Comparison of ENCODE assay signal across 22 cellular contexts in genomic region chr5:40784027-40784653, GRCh38. TPM values are rescaled to one million over a fixed set of nuclear protein-coding genes. Genes with fewer than 3 reads are reported as not detected.
A peak's percentile ranks its signal among the peaks of the same experiment; 100 is the strongest.
DNase-seq lines count a peak whose midpoint lies in the region; ATAC-seq and TF ChIP-seq lines count a peak whose summit lies in the region.
"Had no signal": no experiment of that assay in that cellular context is flagged by ENCODE, and none has a peak within 500 bp of the region (broad histone marks: within the 10 kb centered on the region; RNA-seq: fewer than 3 reads in every experiment).

No MANE protein-coding gene starts in this region.

- peaks cover 83% of the 10 kb centered on the region for H3K4me1 Mint-ChIP-seq in activated naive CD4-positive, alpha-beta T cell treated with anti-CD3 and anti-CD28 coated beads, Interleukin-2, amount 50 U/mL, for 24 hours
- peaks cover 8% of the 10 kb centered on the region for H3K4me1 Mint-ChIP-seq in activated naive CD4-positive, alpha-beta T cell treated with anti-CD3 and anti-CD28 coated beads, Interleukin-2, amount 10 ng/mL, durations not matched to agents 7 days and 5 days
- peaks cover 10% of the 10 kb centered on the region for H3K4me1 Mint-ChIP-seq in T-helper 2 cell treated with Interferon-gamma antibody and Interleukin-4, amounts not matched to agents 5 μg/mL and 100 μg/mL, for 36 hours (ENCODE audit: low read depth)

- peaks cover 12% of the 10 kb centered on the region for H3K36me3 Mint-ChIP-seq in activated naive CD4-positive, alpha-beta T cell treated with anti-CD3 and anti-CD28 coated beads, Interleukin-2, amount 50 U/mL, for 24 hours
- peaks cover 26% of the 10 kb centered on the region for H3K36me3 Mint-ChIP-seq in activated naive CD4-positive, alpha-beta T cell treated with anti-CD3 and anti-CD28 coated beads, Interleukin-2, amount 10 ng/mL, durations not matched to agents 7 days and 5 days
- peaks cover 29% of the 10 kb centered on the region for H3K36me3 Mint-ChIP-seq in T-helper 2 cell treated with Interferon-gamma antibody and Interleukin-4, amounts not matched to agents 5 μg/mL and 100 μg/mL, for 36 hours (ENCODE audit: low read depth)

- H3K27ac ChIP-seq in transverse colon: peak overlapping the region; percentile 57 to 71 (median 64)
- H3K27ac ChIP-seq in PC-9: no peak overlapping the region; the same call in 1 of the 2 replicates
- H3K27ac ChIP-seq: BLaER1 treated with 17β-estradiol and CSF1 and Interleukin-3, amounts not matched to agents 10 nM and 100 nM; SJSA1; uterus had no signal

- H3K27ac Mint-ChIP-seq in activated naive CD4-positive, alpha-beta T cell treated with anti-CD3 and anti-CD28 coated beads, Interleukin-2, amount 50 U/mL, for 24 hours: peak overlapping the region; percentile 1
- H3K27ac Mint-ChIP-seq in activated naive CD4-positive, alpha-beta T cell treated with anti-CD3 and anti-CD28 coated beads, Interleukin-2, amount 10 ng/mL, durations not matched to agents 7 days and 5 days: no peak overlapping the region
- peak overlapping the region; percentile 8 for H3K27ac Mint-ChIP-seq in T-helper 2 cell treated with Interferon-gamma antibody and Interleukin-4, amounts not matched to agents 5 μg/mL and 100 μg/mL, for 36 hours
- H3K27ac Mint-ChIP-seq: activated CD8-positive, alpha-beta T cell treated with anti-CD3 and anti-CD28 coated beads, Interleukin-2, amount 10 ng/mL, durations not matched to agents 7 days and 5 days; activated naive CD4-positive, alpha-beta T cell treated with anti-CD3 and anti-CD28 coated beads, Interleukin-2, amount 50 U/mL, for 72 hours had no signal

- H3K4me3 ChIP-seq in transverse colon (no peak overlapping the region), PC-9 (no peak overlapping the region)
- H3K4me3 ChIP-seq: BLaER1 treated with 17β-estradiol and CSF1 and Interleukin-3, amounts not matched to agents 10 nM and 100 nM; SJSA1; uterus had no signal

- peaks cover 3% of the 10 kb centered on the region; the same call in 1 of the 2 replicates for H3F3A ChIP-seq in PC-9 (ENCODE audit: insufficient read depth, low read depth)

- H3K36me3 ChIP-seq in transverse colon: peaks cover 0 to 5% (median 0%) of the 10 kb centered on the region in 4 donors
- peaks cover 21% of the 10 kb centered on the region for H3K36me3 ChIP-seq in PC-9 (ENCODE audit: low read depth)
- H3K36me3 ChIP-seq: uterus had no signal

- H3K4me3 Mint-ChIP-seq in activated naive CD4-positive, alpha-beta T cell treated with anti-CD3 and anti-CD28 coated beads, Interleukin-2, amount 50 U/mL, for 24 hours: no peak overlapping the region
- H3K4me3 Mint-ChIP-seq in activated naive CD4-positive, alpha-beta T cell treated with anti-CD3 and anti-CD28 coated beads, Interleukin-2, amount 10 ng/mL, durations not matched to agents 7 days and 5 days: no peak overlapping the region
- no peak overlapping the region for H3K4me3 Mint-ChIP-seq in T-helper 2 cell treated with Interferon-gamma antibody and Interleukin-4, amounts not matched to agents 5 μg/mL and 100 μg/mL, for 36 hours
- H3K4me3 Mint-ChIP-seq: activated CD8-positive, alpha-beta T cell treated with anti-CD3 and anti-CD28 coated beads, Interleukin-2, amount 10 ng/mL, durations not matched to agents 7 days and 5 days; activated T-cell treated with anti-CD3 and anti-CD28 coated beads, Interleukin-2, amount 50 U/mL, for 4 hours had no signal

- TF ChIP-seq EP300 in transverse colon (IDR thresholded peaks at IDR 0.05; ENCODE audit: low read depth): no peak

- TF ChIP-seq CTCF in transverse colon (IDR thresholded peaks at IDR 0.05): no peak
- no peak for TF ChIP-seq CTCF in PC-9 (conservative IDR thresholded peaks at IDR 0.05)

- 43 to 44% methylated on average over 1 of the region's 1 CpG for WGBS in transverse colon (ENCODE audit: low coverage in 1 of 2), 2 donors

- H3K27me3 Mint-ChIP-seq in activated naive CD4-positive, alpha-beta T cell treated with anti-CD3 and anti-CD28 coated beads, Interleukin-2, amount 50 U/mL, for 24 hours: no peaks in the 10 kb centered on the region
- H3K27me3 Mint-ChIP-seq in activated naive CD4-positive, alpha-beta T cell treated with anti-CD3 and anti-CD28 coated beads, Interleukin-2, amount 10 ng/mL, durations not matched to agents 7 days and 5 days: no peaks in the 10 kb centered on the region
- H3K27me3 Mint-ChIP-seq in T-helper 2 cell treated with Interferon-gamma antibody and Interleukin-4, amounts not matched to agents 5 μg/mL and 100 μg/mL, for 36 hours (ENCODE audit: low read depth): no peaks in the 10 kb centered on the region

- CTCF ChIA-PET in activated naive CD4-positive, alpha-beta T cell treated with anti-CD3 and anti-CD28 coated beads, Interleukin-2, amount 10 ng/mL, durations not matched to agents 7 days and 5 days (lab: Charles Lee): interaction anchor here (1.1 to 1.4 kb wide), 2 partner anchors 9 kb away, joined by 3 read pairs; no protein-coding TSS in a partner anchor
- CTCF ChIA-PET in PC-9 (lab: Charles Lee): interaction anchor here (0.6 kb wide), 1 partner anchor 1164 kb away, joined by 6 read pairs; no protein-coding TSS in a partner anchor

- no peaks in the 10 kb centered on the region for H3K9me3 Mint-ChIP-seq in activated naive CD4-positive, alpha-beta T cell treated with anti-CD3 and anti-CD28 coated beads, Interleukin-2, amount 50 U/mL, for 24 hours
- peaks cover 7% of the 10 kb centered on the region for H3K9me3 Mint-ChIP-seq in activated naive CD4-positive, alpha-beta T cell treated with anti-CD3 and anti-CD28 coated beads, Interleukin-2, amount 10 ng/mL, durations not matched to agents 7 days and 5 days
- H3K9me3 Mint-ChIP-seq in T-helper 2 cell treated with Interferon-gamma antibody and Interleukin-4, amounts not matched to agents 5 μg/mL and 100 μg/mL, for 36 hours: peaks cover 15% of the 10 kb centered on the region

- H3K27me3 ChIP-seq in transverse colon (no peaks in the 10 kb centered on the region), PC-9 (ENCODE audit: insufficient read depth, low read depth) (no peaks in the 10 kb centered on the region)
- H3K27me3 ChIP-seq: BLaER1 treated with 17β-estradiol and CSF1 and Interleukin-3, amounts not matched to agents 10 nM and 100 nM; SJSA1; uterus had no signal

- peak; percentile 98 for ATAC-seq in left colon
- ATAC-seq: activated CD4-positive, CD25-positive, alpha-beta regulatory T cell treated with anti-CD3 and anti-CD28 coated beads, Interleukin-2, amount 50 U/mL, for 24 hours; activated CD8-positive, alpha-beta T cell treated with anti-CD3 and anti-CD28 coated beads, Interleukin-2, amount 10 ng/mL, durations not matched to agents 7 days and 5 days; activated naive CD4-positive, alpha-beta T cell treated with anti-CD3 and anti-CD28 coated beads, Interleukin-2, amount 50 U/mL, for 72 hours; activated T-cell treated with anti-CD3 and anti-CD28 coated beads, Interleukin-2, amount 50 U/mL, for 4 hours; left ventricle myocardium superior had no signal

- no peaks in the 10 kb centered on the region for H3K9me3 ChIP-seq in transverse colon
- H3K9me3 ChIP-seq in PC-9 (ENCODE audit: insufficient read depth, low read depth): peaks cover 11% of the 10 kb centered on the region
- H3K9me3 ChIP-seq: uterus had no signal

- no peak overlapping the region for H3K4me2 ChIP-seq in PC-9
- H3K4me2 ChIP-seq: BLaER1 treated with 17β-estradiol and CSF1 and Interleukin-3, amounts not matched to agents 10 nM and 100 nM had no signal

- peaks cover 80% of the 10 kb centered on the region for H4K20me1 ChIP-seq in PC-9 (ENCODE audit: insufficient read depth)

- peaks cover 99% of the 10 kb centered on the region for H3K79me2 ChIP-seq in PC-9 (ENCODE audit: low read depth)

- in situ Hi-C loops in transverse colon (cut with MboI; ENCODE audit: low pct_ligation_motif_present in 1 of 4, low pct_unique_long_range_greater_than_20kb in 1 of 4, low sequenced_read_pairs in 3 of 4): no loop called here

- DNase-seq in activated naive CD4-positive, alpha-beta T cell treated with anti-CD3 and anti-CD28 coated beads, Interleukin-2, amount 10 ng/mL, durations not matched to agents 7 days and 5 days: no peak
- DNase-seq in T-helper 2 cell treated with Interferon-gamma antibody and Interleukin-4, amounts not matched to agents 5 μg/mL and 100 μg/mL, for 36 hours (ENCODE audit: low spot score): no peak
- DNase-seq in left colon (no peak), transverse colon (peak; percentile 22), SK-N-DZ (ENCODE audit: low spot score) (no peak), 8988T (no peak), PC-9 (no peak)
- DNase-seq: activated CD8-positive, alpha-beta T cell treated with anti-CD3 and anti-CD28 coated beads, Interleukin-2, amount 10 ng/mL, durations not matched to agents 7 days and 5 days; activated T-cell treated with anti-CD3 and anti-CD28 coated beads, Interleukin-2, amount 50 U/mL, for 4 hours; KBM-7; left ventricle myocardium superior; NCI-H82; OCI-M1; retina; stimulated activated CD8-positive, alpha-beta memory T cell treated with anti-CD3 and anti-CD28 coated beads, Interleukin-4, amount 100 ng/mL, for 48 hours; T-helper 9 cell; uterus had no signal

- intact Hi-C loops in left colon (cut with DNase I, micrococcal nuclease) (no loop called here), transverse colon (cut with DNase I; ENCODE audit: low total_unique reads) (no loop called here), PC-9 (cut with micrococcal nuclease; ENCODE audit: unreplicated experiment) (no loop called here)

- H2AFZ ChIP-seq in PC-9: no peak overlapping the region

- H3K4me1 ChIP-seq in transverse colon: peaks cover 0 to 56% (median 34%) of the 10 kb centered on the region in 4 donors
- peaks cover 19% of the 10 kb centered on the region; the same call in 1 of the 2 replicates for H3K4me1 ChIP-seq in PC-9 (replicated peaks; ENCODE audit: insufficient read depth)
- H3K4me1 ChIP-seq: SJSA1 had no signal

- TF ChIP-seq POLR2A in transverse colon (IDR thresholded peaks at IDR 0.05): peak; percentile 42

- no TSS peak for BruUV-seq in PC-9 (replicated peaks; lab: Mats Ljungman, UMichigan)

- H3K9me2 ChIP-seq in PC-9 (ENCODE audit: insufficient read depth): no peaks in the 10 kb centered on the region

- POLR2A ChIA-PET in PC-9 (lab: Charles Lee; ENCODE audit: unreplicated experiment): no interaction called here

RNA-seq across cellular contexts. Expression of gene PRKAA1, which starts 14.0 kb away (rescaled TPM):
- 100 to 1,000 TPM in 1 of 2 donors, 10 to 100 TPM in 1; 95.4 to 108 TPM for total RNA-seq in left colon
- total RNA-seq in transverse colon: 100 to 1,000 TPM in 3 of 4 donors, 10 to 100 TPM in 1; 79.3 to 262 (median 112) TPM
- polyA plus RNA-seq in SK-N-DZ (2014; cell fraction: cytosol; rRNA removed): 36.2 and 49.8 TPM in 2 replicates
- 46.4 and 53.5 TPM in 2 replicates for polyA plus RNA-seq in SK-N-DZ (2014; cell fraction: nucleus; rRNA removed)
- total RNA-seq in PC-9 (2021): 155 and 178 TPM in 2 replicates

RNA-seq across cellular contexts. Expression of gene TTC33, which starts 28.4 kb away (rescaled TPM):
- 10 to 100 TPM; 15.0 to 15.8 TPM for total RNA-seq in left colon
- 10 to 100 TPM in 3 of 4 donors, 1 to 10 TPM in 1; 6.4 to 67.3 (median 17.4) TPM for total RNA-seq in transverse colon
- 23.7 and 23.9 TPM in 2 replicates for polyA plus RNA-seq in SK-N-DZ (2014; cell fraction: cytosol; rRNA removed)
- polyA plus RNA-seq in SK-N-DZ (2014; cell fraction: nucleus; rRNA removed): 9.2 and 12.9 TPM in 2 replicates
- total RNA-seq in PC-9 (2021): 29.4 and 30.2 TPM in 2 replicates

RNA-seq across cellular contexts. Expression of gene RPL37, which starts 50.9 kb away (rescaled TPM):
- total RNA-seq in left colon: 100 to 1,000 TPM; 828 to 833 TPM
- total RNA-seq in transverse colon: 100 to 1,000 TPM in 2 of 4 donors, 10 to 100 TPM in 2; 15.1 to 157 (median 90.5) TPM
- polyA plus RNA-seq in SK-N-DZ (2014; cell fraction: cytosol; rRNA removed): 149 and 241 TPM in 2 replicates
- 103 and 339 TPM in 2 replicates for polyA plus RNA-seq in SK-N-DZ (2014; cell fraction: nucleus; rRNA removed)
- total RNA-seq in PC-9 (2021): 3,889 and 3,938 TPM in 2 replicates

RNA-seq across cellular contexts. Expression of gene CARD6, which starts 57.0 kb away (rescaled TPM):
- total RNA-seq in left colon (1 to 10 TPM; 1.9 to 3.5 TPM), transverse colon (1 to 10 TPM in 3 of 4 donors, under 1 TPM in 1; 0.60 to 4.4 (median 3.0) TPM), PC-9 (2021) (10.8 and 16.1 TPM in 2 replicates)
- polyA plus RNA-seq in SK-N-DZ (2014; cell fraction: cytosol; rRNA removed): not detected in 2 replicates
- polyA plus RNA-seq in SK-N-DZ (2014; cell fraction: nucleus; rRNA removed): 0.27 TPM in 1 of 2 replicates, not detected in the other

Comparison
In these comparisons a context has a peak if more than half of its experiments do, and no peak if none do; other contexts are left out.
1. RNA of gene RPL37, which starts 50.9 kb away (total RNA-seq): 3,889 to 3,938 TPM in PC-9 and 828 to 833 TPM in left colon; 15.1 to 157 TPM in transverse colon; every median in the first group is over 4 times any median in the second.